In the genomic region with DNA sequence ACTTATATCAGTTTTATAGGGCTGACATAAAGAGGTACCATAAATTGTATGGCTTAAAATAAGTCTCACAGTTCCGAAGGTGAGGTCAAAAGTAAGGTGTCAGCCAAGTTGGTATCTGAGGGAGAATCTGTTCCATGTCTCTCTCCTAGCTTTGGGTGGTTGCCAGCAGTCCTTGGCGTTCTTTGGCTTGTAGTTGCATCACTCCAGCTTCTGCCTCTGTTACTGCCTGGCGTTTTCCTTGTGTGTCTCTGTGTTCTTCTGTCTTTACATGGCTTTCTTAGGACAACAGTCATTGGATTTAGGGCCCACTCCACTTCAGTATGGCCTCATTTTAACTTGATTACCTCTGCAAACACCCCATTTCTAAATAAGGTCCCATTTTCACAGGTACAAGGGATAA, we compare ENCODE assay signal across 16 cellular contexts. TPM values are rescaled to one million over a fixed set of nuclear protein-coding genes. Genes with fewer than 3 reads are reported as not detected.
DNase-seq lines count a peak whose midpoint lies in the region; ATAC-seq and TF ChIP-seq lines count a peak whose summit lies in the region.
"Had no signal": no experiment of that assay in that cellular context is flagged by ENCODE, and none has a peak within 500 bp of the region (broad histone marks: within the 10 kb centered on the region; RNA-seq: fewer than 3 reads in every experiment).

No MANE protein-coding gene starts in this region.

- no peaks in the 10 kb centered on the region for H4K20me1 ChIP-seq in IMR-90 (ENCODE audit: insufficient read depth, low read length)
- H4K20me1 ChIP-seq in H9 (ENCODE audit: control insufficient read depth, insufficient read depth, insufficient read length), result no peaks in the 10 kb centered on the region

- H2BK5ac ChIP-seq in IMR-90 (ENCODE audit: low read depth, low read length, poor library complexity, severe bottlenecking) (no peak overlapping the region), H9 (ENCODE audit: insufficient read length, low read length) (no peak overlapping the region)

- H3T11ph ChIP-seq in H9 (ENCODE audit: low read length), result no peak overlapping the region

- H3K79me2 ChIP-seq in H9 (ENCODE audit: insufficient read depth, low read length), result no peaks in the 10 kb centered on the region

- WGBS in IMR-90 (ENCODE audit: extremely low coverage in 2 of 2, insufficient read length in 1 of 2), 2 experiments, result no CpG with 5 or more reads among the region's 3 CpGs
- WGBS in H9 (ENCODE audit: extremely low coverage, insufficient read length, low lambda C conversion rate), result no CpG with 5 or more reads among the region's 3 CpGs

- H3K56ac ChIP-seq in IMR-90 (ENCODE audit: extremely low read depth, insufficient read depth, low read length) (no peak overlapping the region), H9 (ENCODE audit: insufficient read length, low read depth, low read length) (no peak overlapping the region)

- H3K36me3 Mint-ChIP-seq in H9 (ENCODE audit: insufficient read depth in 1 of 3, low read depth in 3 of 3), result no peaks in the 10 kb centered on the region
- H3K36me3 Mint-ChIP-seq: immature natural killer cell; naive thymus-derived CD4-positive, alpha-beta T cell had no signal

- intact Hi-C loops in IMR-90 (cut with micrococcal nuclease), result no loop called here
- intact Hi-C loops in Right ventricle myocardium superior (cut with DNase I), result loop anchor here (10.0 kb wide), 1 partner anchor 469 kb away; the partner anchor contains the start of gene CFAP300

- no peaks in the 10 kb centered on the region for H3K4me1 Mint-ChIP-seq in H9
- H3K4me1 Mint-ChIP-seq: activated CD4-positive, alpha-beta T cell treated with anti-CD3 and anti-CD28 coated beads, Interleukin-2, amount 10 ng/mL, durations not matched to agents 24 days and 14 days; immature natural killer cell had no signal

- H3K9ac ChIP-seq in IMR-90 (ENCODE audit: low read depth, low read length) (no peak overlapping the region), H9 (ENCODE audit: extremely low read depth, insufficient read length, low read length) (no peak overlapping the region)

- no peak overlapping the region for H4K8ac ChIP-seq in IMR-90 (ENCODE audit: low read depth in 2 of 2, low read length in 2 of 2)
- no peak overlapping the region for H4K8ac ChIP-seq in H9 (replicated peaks; ENCODE audit: insufficient read length, low read depth, low read length)

- H3K23ac ChIP-seq in IMR-90 (ENCODE audit: low read depth, low read length) (no peak overlapping the region), H9 (ENCODE audit: insufficient read length, low read depth, low read length) (no peak overlapping the region)

- peaks cover 7% of the 10 kb centered on the region; the same call in 1 of the 2 replicates for H3K27me3 ChIP-seq in IMR-90 (ENCODE audit: control insufficient read depth, insufficient read depth, low read length)
- no peaks in the 10 kb centered on the region for H3K27me3 ChIP-seq in H9 (ENCODE audit: insufficient read depth, low read length)

- TF ChIP-seq POLR2A in IMR-90 (IDR thresholded peaks at IDR 0.05; ENCODE audit: low read depth, low read length), result no peak

- ATAC-seq in IMR-90 (ENCODE audit: low read depth) (no peak; the same call in 1 of the 2 replicates), Right ventricle myocardium superior (ENCODE audit: poor library complexity) (no peak), HG02642 (IDR thresholded peaks at IDR 0.05; ENCODE audit: poor library complexity, unreplicated experiment) (no peak)
- ATAC-seq: esophagus mucosa; naive thymus-derived CD4-positive, alpha-beta T cell had no signal

- no peak overlapping the region for H3K4me3 ChIP-seq in IMR-90 (ENCODE audit: insufficient read depth, low read depth, low read length)
- H3K4me3 ChIP-seq: skin epidermis had no signal

- H3K14ac ChIP-seq in IMR-90 (replicated peaks; ENCODE audit: low read depth, low read length) (no peak overlapping the region), H9 (ENCODE audit: insufficient read depth, low read length) (no peak overlapping the region)

- no TSS peak for BruUV-seq in IMR-90 (replicated peaks; lab: Mats Ljungman, UMichigan)

- H3K36me3 ChIP-seq in IMR-90 (ENCODE audit: control insufficient read depth, insufficient read depth, low read length), result no peaks in the 10 kb centered on the region

- H4K5ac ChIP-seq in IMR-90 (ENCODE audit: low read depth, low read length) (no peak overlapping the region), H9 (ENCODE audit: insufficient read length, low read depth, low read length) (no peak overlapping the region)

- 0 out of 2 replicates have a peak, but pooled peaks cover 2% of the 10 kb centered on the region for H3K9me1 ChIP-seq in IMR-90 (ENCODE audit: insufficient read depth, low read length)

- H3K9me3 ChIP-seq in IMR-90 (ENCODE audit: control insufficient read depth, insufficient read depth, low read length), result no peaks in the 10 kb centered on the region
- H3K9me3 ChIP-seq in H9 (ENCODE audit: control insufficient read depth, low read depth, low read length), result no peaks in the 10 kb centered on the region

- H3K4me1 ChIP-seq in IMR-90 (ENCODE audit: control insufficient read depth, insufficient read depth, low read length) (no peaks in the 10 kb centered on the region), H9 (ENCODE audit: insufficient read depth, low read length) (no peaks in the 10 kb centered on the region)

- no peak overlapping the region for H3K4me3 Mint-ChIP-seq in H9
- H3K4me3 Mint-ChIP-seq: activated CD4-positive, alpha-beta T cell treated with anti-CD3 and anti-CD28 coated beads, Interleukin-2, amount 10 ng/mL, durations not matched to agents 24 days and 14 days; immature natural killer cell; naive thymus-derived CD4-positive, alpha-beta T cell; T-helper 1 cell treated with Interleukin-12 subunit alpha and Interleukin-12 subunit beta and Interleukin-4 antibody, amounts not matched to agents 30 μg/mL and 1 μg/mL, for 36 hours had no signal

- H3K27ac ChIP-seq in IMR-90 (ENCODE audit: insufficient read depth, low read length), result no peak overlapping the region
- no peak overlapping the region for H3K27ac ChIP-seq in H9 (ENCODE audit: insufficient read length, low read depth, low read length)
- H3K27ac ChIP-seq: skin epidermis had no signal

- no peaks in the 10 kb centered on the region for H3K23me2 ChIP-seq in H9 (ENCODE audit: insufficient read length, low read depth, low read length, poor library complexity, severe bottlenecking)

- H3K4me2 ChIP-seq in IMR-90 (ENCODE audit: low read depth, low read length) (no peak overlapping the region), H9 (ENCODE audit: insufficient read depth, insufficient read length, low read length) (no peak overlapping the region)

- no peak overlapping the region for H2BK12ac ChIP-seq in H9 (ENCODE audit: insufficient read length, low read depth, low read length)

- H3K4ac ChIP-seq in IMR-90 (ENCODE audit: low read depth, low read length) (no peak overlapping the region), H9 (ENCODE audit: low read depth, low read length) (no peak overlapping the region)

- no peak for TF ChIP-seq CTCF in IMR-90 (conservative IDR thresholded peaks at IDR 0.05; ENCODE audit: low read depth, low read length)
- TF ChIP-seq CTCF in H9 (conservative IDR thresholded peaks at IDR 0.05), result no peak

- H3K18ac ChIP-seq in IMR-90 (ENCODE audit: low read depth, low read length) (no peak overlapping the region), H9 (ENCODE audit: insufficient read length, low read depth, low read length) (no peak overlapping the region)

- no peaks in the 10 kb centered on the region; a peak in 1 of 5 replicates for H3K9me3 Mint-ChIP-seq in H9
- H3K9me3 Mint-ChIP-seq: activated CD4-positive, alpha-beta T cell treated with anti-CD3 and anti-CD28 coated beads, Interleukin-2, amount 10 ng/mL, durations not matched to agents 24 days and 14 days; immature natural killer cell; naive thymus-derived CD4-positive, alpha-beta T cell; T-helper 1 cell treated with Interleukin-12 subunit alpha and Interleukin-12 subunit beta and Interleukin-4 antibody, amounts not matched to agents 30 μg/mL and 1 μg/mL, for 36 hours had no signal

- H2BK120ac ChIP-seq in IMR-90 (ENCODE audit: low read depth, low read length), result no peak overlapping the region
- H2BK120ac ChIP-seq in H9 (ENCODE audit: low read depth, low read length, poor library complexity, severe bottlenecking), result no peak overlapping the region

- POLR2A ChIA-PET in IMR-90 (lab: Charles Lee; ENCODE audit: unreplicated experiment), result no interaction called here

- H4K91ac ChIP-seq in IMR-90 (ENCODE audit: insufficient read depth, low read depth, low read length), result no peak overlapping the region
- no peak overlapping the region for H4K91ac ChIP-seq in H9 (ENCODE audit: insufficient read length, low read depth, low read length)

- H2AK9ac ChIP-seq in IMR-90 (replicated peaks; ENCODE audit: low read depth, low read length, poor library complexity), result no peak overlapping the region

- peak; percentile 34 for DNase-seq in IMR-90
- peak; percentile 19 for DNase-seq in astrocyte of the hippocampus (ENCODE audit: low read depth, low spot score)
- peak; percentile 41 for DNase-seq in iris pigment epithelial cell (ENCODE audit: low read depth)
- peak; percentile 10 for DNase-seq in stromal cell of bone marrow (ENCODE audit: low read depth)
- DNase-seq in Right ventricle myocardium superior, result no peak
- no peak for DNase-seq in H9
- DNase-seq: activated CD4-positive, alpha-beta T cell treated with anti-CD3 and anti-CD28 coated beads, Interleukin-2, amount 10 ng/mL, durations not matched to agents 24 days and 14 days; activated effector memory CD4-positive, alpha-beta T cell treated with anti-CD3 and anti-CD28 coated beads, Interleukin-2, amount 50 U/mL, for 16 hours; central memory CD4-positive, alpha-beta T cell; immature natural killer cell; naive thymus-derived CD4-positive, alpha-beta T cell; NCI-H2227 treated with DMSO at 0.1 percent for 48 hours had no signal

- in situ Hi-C loops in IMR-90 (cut with MboI; ENCODE audit: low sequenced_read_pairs), result no loop called here

- H2AFZ ChIP-seq in IMR-90 (replicated peaks; ENCODE audit: low read length, poor library complexity) (no peak overlapping the region), H9 (ENCODE audit: low read length) (no peak overlapping the region)

- H3K27ac Mint-ChIP-seq in H9, result no peak overlapping the region
- H3K27ac Mint-ChIP-seq: activated CD4-positive, alpha-beta T cell treated with anti-CD3 and anti-CD28 coated beads, Interleukin-2, amount 10 ng/mL, durations not matched to agents 24 days and 14 days; immature natural killer cell; naive thymus-derived CD4-positive, alpha-beta T cell; T-helper 1 cell treated with Interleukin-12 subunit alpha and Interleukin-12 subunit beta and Interleukin-4 antibody, amounts not matched to agents 30 μg/mL and 1 μg/mL, for 36 hours had no signal

- H2AK5ac ChIP-seq in IMR-90 (ENCODE audit: low read depth, low read length) (no peak overlapping the region), H9 (ENCODE audit: insufficient read length, low read length) (no peak overlapping the region)

- dilution Hi-C loops in IMR-90 (cut with HindIII; ENCODE audit: low sequenced_read_pairs, unreplicated experiment), result no loop called here

- no peak overlapping the region for H2BK15ac ChIP-seq in IMR-90 (ENCODE audit: low read depth, low read length)
- H2BK15ac ChIP-seq in H9 (ENCODE audit: low read depth, low read length), result no peak overlapping the region

- no peaks in the 10 kb centered on the region for H3K79me1 ChIP-seq in IMR-90 (ENCODE audit: low read depth in 1 of 2, low read length in 2 of 2)
- H3K79me1 ChIP-seq in H9 (ENCODE audit: insufficient read depth, low read depth, low read length, poor library complexity, severe bottlenecking), result no peaks in the 10 kb centered on the region

- H2BK20ac ChIP-seq in IMR-90 (ENCODE audit: low read depth, low read length) (no peak overlapping the region), H9 (ENCODE audit: low read depth, low read length, poor library complexity, severe bottlenecking) (no peak overlapping the region)

- CTCF ChIA-PET in IMR-90 (lab: Yijun Ruan, JAX), result interaction anchor here (1.0 kb wide), 1 partner anchor 10 kb away, joined by 3 read pairs; no protein-coding TSS in a partner anchor

- TF ChIP-seq RAD21 in IMR-90 (IDR thresholded peaks at IDR 0.05; ENCODE audit: low read length), result no peak

- no peaks in the 10 kb centered on the region for H3K27me3 Mint-ChIP-seq in H9 (ENCODE audit: low read depth)

RNA-seq across cellular contexts. Expression of gene MMP7, which starts 16.7 kb away (rescaled TPM):
- total RNA-seq in IMR-90 (2012; rRNA removed) (not detected in 2 replicates), Right ventricle myocardium superior (not detected), H9 (2021) (not detected in 2 replicates)
- not detected in 2 replicates for polyA plus RNA-seq in IMR-90 (2012; rRNA removed)
- polyA plus RNA-seq in IMR-90 (2012; cell fraction: cytosol; rRNA removed), result not detected in 2 replicates
- not detected in 2 replicates for polyA plus RNA-seq in IMR-90 (2012; cell fraction: nucleus; rRNA removed; ENCODE audit: low replicate concordance)
- total RNA-seq: activated CD4-positive, alpha-beta T cell treated with anti-CD3 and anti-CD28 coated beads, Interleukin-2, amount 10 ng/mL, durations not matched to agents 24 days and 14 days; naive thymus-derived CD4-positive, alpha-beta T cell had no signal
- polyA plus RNA-seq: immature natural killer cell; naive thymus-derived CD4-positive, alpha-beta T cell had no signal

Comparison
In these comparisons a context has a peak if more than half of its experiments do, and no peak if none do; other contexts are left out.
1. DNase-seq: peak in IMR-90 (single experiment), astrocyte of the hippocampus (single experiment), iris pigment epithelial cell (single experiment) and stromal cell of bone marrow (single experiment); none in Right ventricle myocardium superior (single experiment) and H9 (single experiment).